In genomic region chr2:72576459-72576858, GRCh38 we compare ENCODE assay signal across 20 cellular contexts.
DNase-seq lines count a peak whose midpoint lies in the region; ATAC-seq, FAIRE-seq and TF ChIP-seq lines count a peak whose summit lies in the region.
"Had no signal": no experiment of that assay in that cellular context is flagged by ENCODE, and none has a peak within 500 bp of the region (broad histone marks: within the 10 kb centered on the region; RNA-seq: fewer than 3 reads in every experiment).

No MANE protein-coding gene starts in this region.

- peak overlapping the region; percentile 60 for H2BK20ac ChIP-seq in IMR-90 (ENCODE audit: low read depth, low read length)

- no peak for TF ChIP-seq EP300 in A549 (IDR thresholded peaks at IDR 0.05)

- H3K4me3 Mint-ChIP-seq in chondrocyte (ENCODE audit: unreplicated experiment) = no peak overlapping the region
- H3K4me3 Mint-ChIP-seq in mesothelial cell of epicardium = no peak overlapping the region
- H3K4me3 Mint-ChIP-seq: CD14-positive monocyte had no signal

- FAIRE-seq in A549 (lab: Jason Lieb, UNC) = peak; percentile 51
- FAIRE-seq: HTR-8/SVneo had no signal

- BruUV-seq in IMR-90 (replicated peaks; lab: Mats Ljungman, UMichigan) = TSS peak; percentile 21

- in situ Hi-C loops in IMR-90 (cut with MboI; ENCODE audit: low sequenced_read_pairs) = loop anchor here (10.0 to 25.0 kb wide), 2 partner anchors 422 to 1039 kb away; no protein-coding TSS in a partner anchor

- H2AFZ ChIP-seq in IMR-90 (replicated peaks; ENCODE audit: low read length, poor library complexity) = no peak overlapping the region

- peak overlapping the region; percentile 35; the same call in 1 of the 2 replicates for H3K23ac ChIP-seq in IMR-90 (ENCODE audit: low read depth, low read length)

- H3K56ac ChIP-seq in IMR-90 (ENCODE audit: extremely low read depth, insufficient read depth, low read length) = no peak overlapping the region

- H4K91ac ChIP-seq in IMR-90 (ENCODE audit: insufficient read depth, low read depth, low read length) = peak overlapping the region; percentile 69

- no peak for TF ChIP-seq POLR2A in A549 (IDR thresholded peaks at IDR 0.05; ENCODE audit: low read length)
- TF ChIP-seq POLR2A in IMR-90 (IDR thresholded peaks at IDR 0.05; ENCODE audit: low read depth, low read length) = no peak

- no peak for TF ChIP-seq RAD21 in A549 (conservative IDR thresholded peaks at IDR 0.05 in 1 of 2, IDR thresholded peaks at IDR 0.05 in 1 of 2)
- no peak for TF ChIP-seq RAD21 in IMR-90 (IDR thresholded peaks at IDR 0.05; ENCODE audit: low read length)

- H3K27ac ChIP-seq in A549 (peak overlapping the region in 1 of 2 experiments; percentile 0; a peak in 1 of 6 replicates), IMR-90 (ENCODE audit: insufficient read depth, low read length) (no peak overlapping the region; the same call in 1 of the 2 replicates)
- H3K27ac ChIP-seq: 22Rv1, HL-60 had no signal

- dilution Hi-C loops in IMR-90 (cut with HindIII; ENCODE audit: low sequenced_read_pairs, unreplicated experiment) = no loop called here

- ATAC-seq in A549 (no peak), IMR-90 (ENCODE audit: low read depth) (no peak), GM18511 (IDR thresholded peaks at IDR 0.05; ENCODE audit: unreplicated experiment) (no peak)
- ATAC-seq: HCT116 had no signal

- H3K9ac ChIP-seq in IMR-90 (ENCODE audit: low read depth, low read length) = no peak overlapping the region

- H3K36me3 Mint-ChIP-seq in chondrocyte (ENCODE audit: low read depth) (no peaks in the 10 kb centered on the region), mesothelial cell of epicardium (peaks cover 3% of the 10 kb centered on the region)
- H3K36me3 Mint-ChIP-seq: CD14-positive monocyte had no signal

- H2BK15ac ChIP-seq in IMR-90 (ENCODE audit: low read depth, low read length) = 0 out of 3 replicates have a peak overlapping the region, but pooled peaks have one; percentile 5

- peaks cover 50% of the 10 kb centered on the region for H3K4me1 Mint-ChIP-seq in chondrocyte (ENCODE audit: low read depth)
- H3K4me1 Mint-ChIP-seq in mesothelial cell of epicardium = peaks cover 74% of the 10 kb centered on the region
- H3K4me1 Mint-ChIP-seq: CD14-positive monocyte had no signal

- H3K9me3 ChIP-seq in A549 = no peaks in the 10 kb centered on the region
- no peaks in the 10 kb centered on the region for H3K9me3 ChIP-seq in IMR-90 (ENCODE audit: control insufficient read depth, insufficient read depth, low read length)
- H3K9me3 ChIP-seq: Caco-2 had no signal

- no peaks in the 10 kb centered on the region for H3K27me3 Mint-ChIP-seq in chondrocyte (ENCODE audit: low read depth)
- no peaks in the 10 kb centered on the region for H3K27me3 Mint-ChIP-seq in mesothelial cell of epicardium (ENCODE audit: low read depth)

- H3K14ac ChIP-seq in IMR-90 (replicated peaks; ENCODE audit: low read depth, low read length) = peak overlapping the region; percentile 5; the same call in 1 of the 2 replicates

- no peak overlapping the region; the same call in 1 of the 2 replicates for H3K4ac ChIP-seq in IMR-90 (ENCODE audit: low read depth, low read length)

- H3K4me3 ChIP-seq in A549 (no peak overlapping the region), IMR-90 (ENCODE audit: insufficient read depth, low read depth, low read length) (no peak overlapping the region)

- 90% methylated on average over 2 of the region's 2 CpGs for WGBS in A549 (ENCODE audit: missing lambda C conversion rate)
- no CpG with 5 or more reads among the region's 2 CpGs for WGBS in IMR-90 (ENCODE audit: extremely low coverage in 2 of 2, insufficient read length in 1 of 2), 2 experiments

- H3K27ac Mint-ChIP-seq in chondrocyte (ENCODE audit: unreplicated experiment) (peak overlapping the region; percentile 90), mesothelial cell of epicardium (peak overlapping the region; percentile 98)
- H3K27ac Mint-ChIP-seq: CD14-positive monocyte had no signal

- no peak overlapping the region for H2AK9ac ChIP-seq in IMR-90 (replicated peaks; ENCODE audit: low read depth, low read length, poor library complexity)

- H3K36me3 ChIP-seq in IMR-90 (ENCODE audit: control insufficient read depth, insufficient read depth, low read length) = no peaks in the 10 kb centered on the region

- TF ChIP-seq CTCF in A549 (IDR thresholded peaks at IDR 0.05) (no peak), IMR-90 (conservative IDR thresholded peaks at IDR 0.05; ENCODE audit: low read depth, low read length) (no peak), chondrocyte (IDR thresholded peaks at IDR 0.05) (no peak), mesothelial cell of epicardium (IDR thresholded peaks at IDR 0.05; ENCODE audit: unreplicated experiment) (no peak)

- H3K9me1 ChIP-seq in IMR-90 (ENCODE audit: insufficient read depth, low read length) = no peaks in the 10 kb centered on the region; the same call in 1 of the 2 replicates

- H3K9me3 Mint-ChIP-seq in chondrocyte (ENCODE audit: low read depth) (no peaks in the 10 kb centered on the region), mesothelial cell of epicardium (no peaks in the 10 kb centered on the region)
- H3K9me3 Mint-ChIP-seq: CD14-positive monocyte had no signal

- H3K27me3 ChIP-seq in IMR-90 (ENCODE audit: control insufficient read depth, insufficient read depth, low read length) = no peaks in the 10 kb centered on the region

- POLR2A ChIA-PET in A549 (lab: Yijun Ruan, JAX) = interaction anchor here (0.6 kb wide), 1 partner anchor 22 kb away, joined by 3 read pairs; no protein-coding TSS in a partner anchor
- POLR2A ChIA-PET in IMR-90 (lab: Charles Lee; ENCODE audit: unreplicated experiment) = no interaction called here

- peaks cover 0 to 7% of the 10 kb centered on the region in 2 experiments; a peak in 3 of 4 replicates for H3K79me1 ChIP-seq in IMR-90 (ENCODE audit: low read depth in 1 of 2, low read length in 2 of 2)

- peak overlapping the region; percentile 23; the same call in 1 of the 2 replicates for H2AK5ac ChIP-seq in IMR-90 (ENCODE audit: low read depth, low read length)

- CTCF ChIA-PET in A549 (lab: Yijun Ruan, JAX) = interaction anchor here (2.0 to 3.6 kb wide), 2 partner anchors 378 to 653 kb away, joined by 6 to 16 read pairs; no protein-coding TSS in a partner anchor
- CTCF ChIA-PET in IMR-90 (lab: Yijun Ruan, JAX) = interaction anchor here (0.5 to 0.9 kb wide), 4 partner anchors 10 to 426 kb away, joined by 3 read pairs; no protein-coding TSS in a partner anchor

- H4K5ac ChIP-seq in IMR-90 (ENCODE audit: low read depth, low read length) = peak overlapping the region; percentile 96; the same call in 1 of the 2 replicates

- H2BK5ac ChIP-seq in IMR-90 (ENCODE audit: low read depth, low read length, poor library complexity, severe bottlenecking) = peak overlapping the region; percentile 71

- H3K4me2 ChIP-seq in A549 (no peak overlapping the region), IMR-90 (ENCODE audit: low read depth, low read length) (peak overlapping the region; percentile 22; the same call in 1 of the 2 replicates)

- DNase-seq in A549 (ENCODE audit: low read depth in 1 of 2, low spot score in 1 of 2) (no peak), IMR-90 (no peak), chondrocyte (ENCODE audit: low spot score) (no peak), mesothelial cell of epicardium (ENCODE audit: low spot score in 2 of 2, unreplicated experiment in 2 of 2) (no peak), head of caudate nucleus (no peak), NCI-H1092 treated with DMSO at 0.1 percent for 48 hours (lab: John Stamatoyannopoulos, UW) (no peak), GDM1 (lab: John Stamatoyannopoulos, UW) (no peak)
- DNase-seq: Caco-2; DMS153; NCI-H1105 treated with DMSO at 0.1 percent for 48 hours; NCI-H1930; NCI-H446 treated with DMSO at 0.1 percent for 48 hours; NK-92 treated with Interleukin-12 subunit alpha and Interleukin-12 subunit beta, amount 100 ng/mL, for 24 hours; SHP77 had no signal

- H3K4me1 ChIP-seq in A549 (peaks cover 51% of the 10 kb centered on the region), IMR-90 (ENCODE audit: control insufficient read depth, insufficient read depth, low read length) (peaks cover 4% of the 10 kb centered on the region; the same call in 1 of the 2 replicates)

- H4K8ac ChIP-seq in IMR-90 (ENCODE audit: low read depth in 2 of 2, low read length in 2 of 2) = peak overlapping the region; percentile 29 to 64; a peak in 2 of 4 replicates

- peak overlapping the region; percentile 64 for H2BK120ac ChIP-seq in IMR-90 (ENCODE audit: low read depth, low read length)

- H4K20me1 ChIP-seq in IMR-90 (ENCODE audit: insufficient read depth, low read length) = peaks cover 2% of the 10 kb centered on the region; the same call in 1 of the 2 replicates

- intact Hi-C loops in IMR-90 (cut with micrococcal nuclease) = loop anchor here (5.0 kb wide), 2 partner anchors 964 to 1444 kb away; partner anchors contain the start of genes MCEE and MPHOSPH10
- intact Hi-C loops in head of caudate nucleus (cut with DNase I) = loop anchor here (10.0 kb wide), 1 partner anchor 652 kb away; no protein-coding TSS in a partner anchor

- peak overlapping the region; percentile 65; the same call in 1 of the 2 replicates for H3K18ac ChIP-seq in IMR-90 (ENCODE audit: low read depth, low read length)

TF ChIP-seq in IMR-90, 13 proteins besides CTCF, POLR2A, EP300 and RAD21:
- no peak for TF ChIP-seq BHLHE40 (IDR thresholded peaks at IDR 0.05; ENCODE audit: low read depth, low read length)
- no peak for TF ChIP-seq MXI1 (IDR thresholded peaks at IDR 0.05; ENCODE audit: borderline replicate concordance, low read depth, low read length)
- no peak for TF ChIP-seq CHD1 (IDR thresholded peaks at IDR 0.05; ENCODE audit: low read depth, low read length)
- TF ChIP-seq NFE2L2 (IDR thresholded peaks at IDR 0.05; ENCODE audit: low read depth, low read length) = no peak
- TF ChIP-seq CEBPB (IDR thresholded peaks at IDR 0.05; ENCODE audit: low read depth, low read length) = no peak
- TF ChIP-seq RCOR1 (IDR thresholded peaks at IDR 0.05; ENCODE audit: insufficient replicate concordance, low read length) = no peak
- TF ChIP-seq MAZ (IDR thresholded peaks at IDR 0.05; ENCODE audit: borderline replicate concordance, low read depth, low read length) = no peak
